1 cellular context compared by ENCODE assay signal in genomic region chr22:39179401-39179827, GRCh38.
TF ChIP-seq lines count a peak whose summit lies in the region.

No MANE protein-coding gene starts in this region.

TF ChIP-seq in K562, 482 proteins besides CTCF, POLR2A, EP300 and RAD21:
- TF ChIP-seq ESRRA (IDR thresholded peaks at IDR 0.05; ENCODE audit: borderline replicate concordance, low read depth), result 0 out of 2 replicates have a peak, but pooled peaks have one; percentile 19
- no peak for TF ChIP-seq CEBPG (CRISPR knock-in tag; IDR thresholded peaks at IDR 0.05)
- no peak for TF ChIP-seq CEBPG (tag; conservative IDR thresholded peaks at IDR 0.05 in 1 of 2, IDR thresholded peaks at IDR 0.05 in 1 of 2)
- TF ChIP-seq, protein P1, sequence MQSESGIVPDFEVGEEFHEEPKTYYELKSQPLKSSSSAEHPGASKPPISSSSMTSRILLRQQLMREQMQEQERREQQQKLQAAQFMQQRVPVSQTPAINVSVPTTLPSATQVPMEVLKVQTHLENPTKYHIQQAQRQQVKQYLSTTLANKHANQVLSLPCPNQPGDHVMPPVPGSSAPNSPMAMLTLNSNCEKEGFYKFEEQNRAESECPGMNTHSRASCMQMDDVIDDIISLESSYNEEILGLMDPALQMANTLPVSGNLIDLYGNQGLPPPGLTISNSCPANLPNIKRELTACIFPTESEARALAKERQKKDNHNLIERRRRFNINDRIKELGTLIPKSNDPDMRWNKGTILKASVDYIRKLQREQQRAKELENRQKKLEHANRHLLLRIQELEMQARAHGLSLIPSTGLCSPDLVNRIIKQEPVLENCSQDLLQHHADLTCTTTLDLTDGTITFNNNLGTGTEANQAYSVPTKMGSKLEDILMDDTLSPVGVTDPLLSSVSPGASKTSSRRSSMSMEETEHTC (IDR thresholded peaks at IDR 0.05), result no peak
- TF ChIP-seq ZFX (CRISPR knock-in tag; IDR thresholded peaks at IDR 0.05), result peak; percentile 59
